ENCODE assay signal across 23 cellular contexts in genomic region chr17:746783-747629, GRCh38.
"Had no signal": no experiment of that assay in that cellular context is flagged by ENCODE, and none has a peak within 500 bp of the region (broad histone marks: within the 10 kb centered on the region; RNA-seq: fewer than 3 reads in every experiment).

No MANE protein-coding gene starts in this region.

- H2AFZ ChIP-seq: parathyroid adenoma had no signal

- H3K27me3 ChIP-seq: esophagus muscularis mucosa, gastroesophageal sphincter, spleen had no signal

- H3K9ac ChIP-seq: parathyroid adenoma had no signal

- H3K9me3 Mint-ChIP-seq: dendritic cell treated with granulocyte-macrophage colony-stimulating factor and Interleukin-4, amounts not matched to agents 40 ng/mL and 50 ng/mL, for 4 days; effector memory CD8-positive, alpha-beta T cell; stimulated activated memory B cell treated with anti-CD40 and anti-IgM and Interleukin-4, amounts not matched to agents 10 μg/mL and 1 μg/mL and 100 μg/mL, for 72 hours had no signal

- ATAC-seq: effector memory CD8-positive, alpha-beta T cell; gastroesophageal sphincter; left colon; left ventricle myocardium superior; natural killer cell treated with Interleukin-12 subunit alpha and Interleukin-12 subunit beta and Interleukin-15 and Interleukin-18, amount 100 ng/mL, for 72 hours; psoas muscle; sciatic nerve; stimulated activated memory B cell treated with anti-CD40 and anti-IgM and Interleukin-4, amounts not matched to agents 10 μg/mL and 1 μg/mL and 100 μg/mL, for 72 hours had no signal

- H3K9me3 ChIP-seq: esophagus muscularis mucosa, gastroesophageal sphincter, psoas muscle, spleen had no signal

- H3K27me3 Mint-ChIP-seq: dendritic cell treated with granulocyte-macrophage colony-stimulating factor and Interleukin-4, amounts not matched to agents 40 ng/mL and 50 ng/mL, for 4 days; effector memory CD8-positive, alpha-beta T cell; natural killer cell treated with Interleukin-12 subunit alpha and Interleukin-12 subunit beta and Interleukin-15 and Interleukin-18, amount 100 ng/mL, for 72 hours; stimulated activated memory B cell treated with anti-CD40 and anti-IgM and Interleukin-4, amounts not matched to agents 10 μg/mL and 1 μg/mL and 100 μg/mL, for 72 hours; type B pancreatic cell had no signal

- H3K27ac Mint-ChIP-seq: dendritic cell treated with granulocyte-macrophage colony-stimulating factor and Interleukin-4, amounts not matched to agents 40 ng/mL and 50 ng/mL, for 4 days; natural killer cell treated with Interleukin-12 subunit alpha and Interleukin-12 subunit beta and Interleukin-15 and Interleukin-18, amount 100 ng/mL, for 72 hours; stimulated activated memory B cell treated with anti-CD40 and anti-IgM and Interleukin-4, amounts not matched to agents 10 μg/mL and 1 μg/mL and 100 μg/mL, for 72 hours; type B pancreatic cell had no signal

- H3K4me3 Mint-ChIP-seq: dendritic cell treated with granulocyte-macrophage colony-stimulating factor and Interleukin-4, amounts not matched to agents 40 ng/mL and 50 ng/mL, for 4 days; effector memory CD8-positive, alpha-beta T cell; natural killer cell treated with Interleukin-12 subunit alpha and Interleukin-12 subunit beta and Interleukin-15 and Interleukin-18, amount 100 ng/mL, for 72 hours; stimulated activated memory B cell treated with anti-CD40 and anti-IgM and Interleukin-4, amounts not matched to agents 10 μg/mL and 1 μg/mL and 100 μg/mL, for 72 hours had no signal

- H3K27ac ChIP-seq: epithelial cell of prostate, esophagus muscularis mucosa, gastroesophageal sphincter, parathyroid adenoma, psoas muscle, spleen had no signal

- H3K4me3 ChIP-seq: esophagus muscularis mucosa, gastroesophageal sphincter, lung, psoas muscle, spleen had no signal

- DNase-seq: effector memory CD8-positive, alpha-beta T cell; foreskin fibroblast; glutamatergic neuron; left colon; left ventricle myocardium superior; mesenchymal stem cell; midbrain; psoas muscle; retina; spleen; stimulated activated CD4-positive, alpha-beta T cell treated with anti-CD3 and anti-CD28 coated beads, Interleukin-15, amount 100 ng/mL, for 24 hours; stimulated activated CD4-positive, alpha-beta T cell treated with anti-CD3 and anti-CD28 coated beads, Interleukin-1b, Interleukin-23, amount 100 ng/mL, for 48 hours; stimulated activated CD4-positive, alpha-beta T cell treated with anti-CD3 and anti-CD28 coated beads, Interleukin-4, amount 100 ng/mL, for 24 hours had no signal
